ENCODE assay signal across 8 cellular contexts in the genomic region with DNA sequence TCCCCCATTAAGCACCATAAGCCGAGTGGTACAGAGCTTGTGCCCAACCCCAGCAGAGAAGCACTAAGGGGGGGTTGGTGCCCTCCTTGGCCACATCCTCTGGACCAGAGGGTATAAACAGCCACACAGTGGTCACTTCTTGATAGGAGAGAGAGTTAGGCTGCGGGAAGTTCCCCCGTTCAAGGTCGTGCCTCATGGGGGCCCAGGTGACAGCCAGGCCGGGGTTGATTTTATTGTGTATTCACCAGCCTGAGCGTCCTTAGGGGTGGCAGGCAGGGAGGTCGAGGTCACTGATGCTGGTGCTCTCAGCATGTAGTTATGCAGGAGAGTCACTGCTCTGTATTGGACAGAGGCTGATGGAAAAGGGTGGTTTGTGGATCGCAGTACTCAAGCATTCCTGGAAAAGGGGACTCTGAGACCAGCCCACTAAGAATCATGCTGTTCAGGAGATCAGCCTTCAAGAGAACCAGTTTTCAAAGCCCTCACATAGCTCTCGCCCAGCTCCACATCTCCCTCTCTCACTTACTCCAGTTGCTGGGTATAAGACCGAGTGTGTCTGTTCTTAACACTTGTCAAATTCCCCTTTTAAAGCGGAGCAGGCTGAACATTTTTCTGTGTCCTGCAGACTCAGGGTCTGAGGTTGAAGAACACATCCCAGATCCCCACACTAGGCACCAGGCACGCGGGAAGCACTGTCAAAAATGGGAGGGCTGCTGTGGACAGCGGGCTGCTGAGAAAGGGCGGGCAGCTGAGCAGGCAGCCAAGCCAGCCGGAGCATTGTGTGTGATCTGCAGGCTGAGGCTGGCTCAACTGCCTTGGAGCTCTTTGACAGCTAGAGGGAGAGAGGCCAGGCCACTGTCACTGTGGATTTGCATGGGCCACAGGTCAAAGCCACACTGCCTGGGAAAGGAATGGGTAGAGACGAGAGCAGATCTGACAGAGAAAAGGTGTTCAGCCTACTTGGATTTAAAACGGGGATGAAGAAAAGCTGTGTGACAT. TPM values are rescaled to one million over a fixed set of nuclear protein-coding genes. Genes with fewer than 3 reads are reported as not detected.
DNase-seq lines count a peak whose midpoint lies in the region; ATAC-seq and TF ChIP-seq lines count a peak whose summit lies in the region.

No MANE protein-coding gene starts in this region.

- peak overlapping the region; percentile 70 to 90 (median 84) for H3K27ac ChIP-seq in esophagus squamous epithelium

- no peak for ATAC-seq in HG02981 (IDR thresholded peaks at IDR 0.05; ENCODE audit: unreplicated experiment)

- no peaks in the 10 kb centered on the region for H3K9me3 Mint-ChIP-seq in nephron progenitor cell

- DNase-seq in AG08396 (ENCODE audit: low spot score) (peak; percentile 39), NCI-H2227 treated with DMSO at 0.1 percent for 48 hours (lab: John Stamatoyannopoulos, UW) (peak; percentile 12), esophagus squamous epithelium (lab: John Stamatoyannopoulos, UW) (no peak), nephron progenitor cell (peak; percentile 70), NCI-H2081 (lab: John Stamatoyannopoulos, UW) (no peak), NK-92 (lab: John Stamatoyannopoulos, UW; ENCODE audit: unreplicated experiment) (no peak), GM10266 (ENCODE audit: extremely low spot score) (no peak)

- peak overlapping the region; percentile 46 to 78 (median 63) for H3K4me3 ChIP-seq in esophagus squamous epithelium

- no peak overlapping the region for H3K27ac Mint-ChIP-seq in nephron progenitor cell

- peaks cover 67% of the 10 kb centered on the region for H3K4me1 Mint-ChIP-seq in nephron progenitor cell

- H3K9me3 ChIP-seq in esophagus squamous epithelium, result no peaks in the 10 kb centered on the region

- intact Hi-C loops in esophagus squamous epithelium (cut with DNase I), result no loop called here

- WGBS in esophagus squamous epithelium, 2 donors, result 35 to 38% methylated on average over 5 to 13 of the region's 18 CpGs

- H3K4me3 Mint-ChIP-seq in nephron progenitor cell, result peak overlapping the region; percentile 73

- no peaks in the 10 kb centered on the region for H3K36me3 ChIP-seq in esophagus squamous epithelium

- peak in 1 of 4 donors; percentile 22 for TF ChIP-seq POLR2A in esophagus squamous epithelium (IDR thresholded peaks at IDR 0.05)

- TF ChIP-seq CTCF in esophagus squamous epithelium (IDR thresholded peaks at IDR 0.05) (peak in 4 of 6 experiments; percentile 16 to 43 (median 34)), nephron progenitor cell (IDR thresholded peaks at IDR 0.05) (peak; percentile 17), GM10266 (IDR thresholded peaks at IDR 0.05; ENCODE audit: control insufficient read depth, insufficient read depth, low read depth, missing control alignments) (no peak)

- H3K4me1 ChIP-seq in esophagus squamous epithelium, result peaks cover 26 to 76% (median 27%) of the 10 kb centered on the region in 3 donors

- H3K36me3 Mint-ChIP-seq in nephron progenitor cell (ENCODE audit: low read depth), result no peaks in the 10 kb centered on the region

- H3K27me3 Mint-ChIP-seq in nephron progenitor cell (ENCODE audit: low read depth, poor library complexity), result peaks cover 56% of the 10 kb centered on the region

- peaks cover 0 to 95% (median 0%) of the 10 kb centered on the region in 4 donors for H3K27me3 ChIP-seq in esophagus squamous epithelium

RNA-seq across cellular contexts. Expression of a gene that starts 1.8 kb away (rescaled TPM):
- total RNA-seq in esophagus squamous epithelium, result 10 to 100 TPM in 1 of 4 donors, 1 to 10 TPM in 3; 1.4 to 17.2 (median 6.0) TPM

Comparison
In these comparisons a context has a peak if more than half of its experiments do, and no peak if none do; other contexts are left out.
1. DNase-seq: peak in AG08396 (single experiment), NCI-H2227 treated with DMSO at 0.1 percent for 48 hours (single experiment) and nephron progenitor cell (single experiment); none in esophagus squamous epithelium (single experiment), NCI-H2081 (0 of 2), NK-92 (single experiment) and GM10266 (single experiment).